Comparison of ENCODE assay signal across 28 cellular contexts in genomic region chrX:133988010-133988409, GRCh38. TPM values are rescaled to one million over a fixed set of nuclear protein-coding genes. Genes with fewer than 3 reads are reported as not detected.
"Had no signal": no experiment of that assay in that cellular context is flagged by ENCODE, and none has a peak within 500 bp of the region (broad histone marks: within the 10 kb centered on the region; RNA-seq: fewer than 3 reads in every experiment).

No MANE protein-coding gene starts in this region.

- H3K27ac Mint-ChIP-seq: activated CD4-positive, alpha-beta memory T cell treated with anti-CD3 and anti-CD28 coated beads for 36 hours; activated CD4-positive, alpha-beta T cell treated with anti-CD3 and anti-CD28 coated beads, Interleukin-2, amount 10 ng/mL, durations not matched to agents 7 days and 5 days; activated naive CD4-positive, alpha-beta T cell treated with anti-CD3 and anti-CD28 coated beads for 36 hours; activated naive CD8-positive, alpha-beta T cell; activated T-helper 17 cell treated with anti-CD3 and anti-CD28 coated beads, Interleukin-2, amount 50 U/mL, for 72 hours; T-cell had no signal

- DNase-seq: activated CD4-positive, alpha-beta memory T cell treated with anti-CD3 and anti-CD28 coated beads for 36 hours; activated CD4-positive, alpha-beta T cell treated with anti-CD3 and anti-CD28 coated beads, Interleukin-2, amount 10 ng/mL, durations not matched to agents 7 days and 5 days; activated CD4-positive, CD25-positive, alpha-beta regulatory T cell; activated CD8-positive, alpha-beta memory T cell treated with anti-CD3 and anti-CD28 coated beads for 24 hours; activated gamma-delta T cell; activated naive CD4-positive, alpha-beta T cell treated with anti-CD3 and anti-CD28 coated beads for 36 hours; activated T-cell treated with anti-CD3 and anti-CD28 coated beads, Interleukin-2, amount 50 U/mL, for 4 hours; brain microvascular endothelial cell; Kasumi-1; KBM-7; NCI-H1048; NCI-H1694; NCI-H2029 treated with DMSO at 0.1 percent for 48 hours; NCI-H446; NCI-H524 treated with DMSO at 0.1 percent for 48 hours; NCI-H774; RPMI8226; T-cell; T-helper 2 cell; T1000 had no signal

- H3K9me3 Mint-ChIP-seq: activated CD4-positive, alpha-beta memory T cell treated with anti-CD3 and anti-CD28 coated beads for 36 hours; activated CD4-positive, alpha-beta T cell treated with anti-CD3 and anti-CD28 coated beads, Interleukin-2, amount 10 ng/mL, durations not matched to agents 7 days and 5 days; activated naive CD4-positive, alpha-beta T cell treated with anti-CD3 and anti-CD28 coated beads for 36 hours; activated T-cell treated with anti-CD3 and anti-CD28 coated beads, Interleukin-2, amount 50 U/mL, for 4 hours; activated T-helper 17 cell treated with anti-CD3 and anti-CD28 coated beads, Interleukin-2, amount 50 U/mL, for 72 hours; T-cell had no signal

- H3K4me3 Mint-ChIP-seq: activated CD4-positive, alpha-beta memory T cell treated with anti-CD3 and anti-CD28 coated beads for 36 hours; activated CD4-positive, alpha-beta T cell treated with anti-CD3 and anti-CD28 coated beads, Interleukin-2, amount 10 ng/mL, durations not matched to agents 7 days and 5 days; activated naive CD4-positive, alpha-beta T cell treated with anti-CD3 and anti-CD28 coated beads for 36 hours; activated naive CD8-positive, alpha-beta T cell; activated T-cell treated with anti-CD3 and anti-CD28 coated beads, Interleukin-2, amount 50 U/mL, for 4 hours; activated T-helper 17 cell treated with anti-CD3 and anti-CD28 coated beads, Interleukin-2, amount 50 U/mL, for 72 hours; T-cell had no signal

- ATAC-seq: activated T-cell treated with anti-CD3 and anti-CD28 coated beads, Interleukin-2, amount 50 U/mL, for 4 hours; activated T-helper 17 cell treated with anti-CD3 and anti-CD28 coated beads, Interleukin-2, amount 50 U/mL, for 72 hours; Panc1; Right ventricle myocardium inferior; T-cell had no signal

- H3K36me3 ChIP-seq: brain microvascular endothelial cell, cardiac muscle cell had no signal

- H3K36me3 Mint-ChIP-seq: activated CD4-positive, alpha-beta memory T cell treated with anti-CD3 and anti-CD28 coated beads for 36 hours; activated naive CD8-positive, alpha-beta T cell; T-cell had no signal

- H3K4me3 ChIP-seq: cardiac muscle cell, SK-N-MC had no signal

- H3K27ac ChIP-seq: brain microvascular endothelial cell, cardiac muscle cell, SK-N-MC, VCaP had no signal

- H3K4me1 Mint-ChIP-seq: activated T-helper 17 cell treated with anti-CD3 and anti-CD28 coated beads, Interleukin-2, amount 50 U/mL, for 72 hours had no signal

RNA-seq across cellular contexts. Expression of gene GPC3, which starts 2.6 kb away (rescaled TPM):
- total RNA-seq: OCI-LY7 had no signal
